23 cellular contexts compared by ENCODE assay signal in the genomic region with DNA sequence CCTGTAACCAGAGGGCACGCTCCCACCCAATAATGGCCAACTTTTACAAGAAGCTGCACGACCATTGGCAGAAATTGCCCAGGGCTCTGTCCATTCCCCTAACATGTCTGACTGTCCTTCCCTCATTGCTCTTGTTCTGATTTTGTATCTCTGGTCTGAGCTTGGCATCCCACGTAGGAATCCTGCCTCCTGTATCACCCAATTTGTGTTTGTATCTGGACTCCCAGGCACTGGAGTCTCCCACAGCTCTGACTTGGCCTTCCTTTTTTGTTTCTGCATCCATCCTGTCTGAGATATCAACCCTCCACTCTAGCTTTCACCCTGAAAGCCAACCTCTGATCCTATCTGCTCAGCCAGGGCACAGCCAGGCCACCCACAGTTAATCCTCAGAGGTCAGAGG.
DNase-seq lines count a peak whose midpoint lies in the region; FAIRE-seq and TF ChIP-seq lines count a peak whose summit lies in the region.
"Had no signal": no experiment of that assay in that cellular context is flagged by ENCODE, and none has a peak within 500 bp of the region (broad histone marks: within the 10 kb centered on the region; RNA-seq: fewer than 3 reads in every experiment).

No MANE protein-coding gene starts in this region.

- H2AK5ac ChIP-seq in H1 (ENCODE audit: low read depth, low read length): no peak overlapping the region

- WGBS in H1 (ENCODE audit: extremely low coverage in 1 of 2, insufficient coverage in 1 of 2, insufficient read length in 1 of 2, insufficient replicate concordance in 2 of 2, low coverage in 1 of 2, low lambda C conversion rate in 2 of 2, missing lambda C conversion rate in 1 of 2), 2 experiments: 94% methylated on average over 3 of the region's 3 CpGs; no CpG with 5 or more reads in 1 of the 2 experiments

- no peaks in the 10 kb centered on the region for H3K79me1 ChIP-seq in H1 (ENCODE audit: low read depth, low read length)

- no peaks in the 10 kb centered on the region for H4K20me1 ChIP-seq in H1 (replicated peaks in 1 of 2; ENCODE audit: control insufficient read depth in 1 of 2, insufficient read depth in 2 of 2, low read length in 2 of 2)
- H4K20me1 ChIP-seq: BLaER1 treated with 17β-estradiol and CSF1 and Interleukin-3, amounts not matched to agents 10 nM and 100 nM had no signal

- H3K79me2 ChIP-seq in H1 (ENCODE audit: control insufficient read depth in 1 of 2, insufficient read depth in 2 of 2, low read length in 2 of 2): no peaks in the 10 kb centered on the region

- no peak for TF ChIP-seq CTCF in H1 (IDR thresholded peaks at IDR 0.05; ENCODE audit: control extremely low read depth in 1 of 3, insufficient read depth in 1 of 3, low read depth in 1 of 3, low read length in 3 of 3)
- TF ChIP-seq CTCF in GM13977 (IDR thresholded peaks at IDR 0.05; ENCODE audit: extremely low read depth, insufficient read depth, missing control alignments): no peak

- no peaks in the 10 kb centered on the region for H3K23me2 ChIP-seq in H1 (ENCODE audit: low read depth, low read length)

- H3K4me3 ChIP-seq in H1 (ENCODE audit: extremely low read depth in 1 of 4, insufficient read depth in 2 of 4, low read depth in 3 of 4, low read length in 4 of 4): no peak overlapping the region
- H3K4me3 ChIP-seq: A549; BLaER1 treated with 17β-estradiol and CSF1 and Interleukin-3, amounts not matched to agents 10 nM and 100 nM; GM12878 had no signal

- H3K36me3 Mint-ChIP-seq in activated CD4-positive, alpha-beta T cell treated with anti-CD3 and anti-CD28 coated beads, Interleukin-2, amount 10 ng/mL, durations not matched to agents 24 days and 14 days (ENCODE audit: low read depth): no peaks in the 10 kb centered on the region
- H3K36me3 Mint-ChIP-seq: CD8-positive, alpha-beta T cell had no signal

- CTCF ChIA-PET in H1 (lab: Charles Lee; ENCODE audit: partially characterized antibody): interaction anchor here (0.9 to 2.4 kb wide), 2 partner anchors 9 to 42 kb away, joined by 3 to 11 read pairs; no protein-coding TSS in a partner anchor

- no peak overlapping the region for H4K5ac ChIP-seq in H1 (ENCODE audit: insufficient read length, low read depth, low read length)

- H4K91ac ChIP-seq in H1 (replicated peaks; ENCODE audit: insufficient read length, low read length): no peak overlapping the region

- H3K27ac ChIP-seq in H1 (ENCODE audit: low read depth, low read length): no peak overlapping the region
- H3K27ac ChIP-seq: 22Rv1; A549; BLaER1 treated with 17β-estradiol and CSF1 and Interleukin-3, amounts not matched to agents 10 nM and 100 nM; C4-2B had no signal

- H2BK20ac ChIP-seq in H1 (ENCODE audit: low read length): no peak overlapping the region

- H3K9ac ChIP-seq in H1 (replicated peaks in 1 of 4; ENCODE audit: extremely low read depth in 1 of 4, low read depth in 3 of 4, low read length in 3 of 4): no peak overlapping the region
- H3K9ac ChIP-seq: BLaER1 treated with 17β-estradiol and CSF1 and Interleukin-3, amounts not matched to agents 10 nM and 100 nM had no signal

- H2BK5ac ChIP-seq in H1 (ENCODE audit: low read depth, low read length): peak overlapping the region; percentile 53; the same call in 1 of the 2 replicates

- no peak overlapping the region for H3K14ac ChIP-seq in H1 (ENCODE audit: insufficient read length)

- FAIRE-seq in H1 (lab: Jason Lieb, UNC): no peak
- FAIRE-seq: A549, GM12878, GM12892, GM19239 had no signal

- H2BK15ac ChIP-seq in H1 (ENCODE audit: low read length): no peak overlapping the region

- no peaks in the 10 kb centered on the region for H3K36me3 ChIP-seq in H1 (ENCODE audit: control insufficient read depth in 2 of 4, insufficient read depth in 4 of 4, low read length in 3 of 4)
- H3K36me3 ChIP-seq: BLaER1 treated with 17β-estradiol and CSF1 and Interleukin-3, amounts not matched to agents 10 nM and 100 nM had no signal

- no peak overlapping the region for H3K18ac ChIP-seq in H1 (ENCODE audit: extremely low read depth, low read length)

- no peak for TF ChIP-seq RAD21 in H1 (IDR thresholded peaks at IDR 0.05 in 1 of 2, conservative IDR thresholded peaks at IDR 0.05 in 1 of 2; ENCODE audit: low read depth in 2 of 2, low read length in 2 of 2)

- no peak overlapping the region for H4K8ac ChIP-seq in H1 (ENCODE audit: extremely low read depth, insufficient read depth, low read length)

- POLR2A ChIA-PET in H1 (lab: Charles Lee; ENCODE audit: partially characterized antibody): no interaction called here

- no peak overlapping the region for H3K23ac ChIP-seq in H1 (ENCODE audit: insufficient read length)

- TF ChIP-seq POLR2A in H1 (IDR thresholded peaks at IDR 0.05; ENCODE audit: control extremely low read depth in 1 of 2, low read depth in 2 of 2, low read length in 2 of 2): no peak

- no peak overlapping the region for H2AFZ ChIP-seq in H1 (ENCODE audit: low read length)

- no peak overlapping the region for H3K4me2 ChIP-seq in H1 (ENCODE audit: insufficient read depth in 1 of 2, low read depth in 2 of 2, low read length in 2 of 2)
- H3K4me2 ChIP-seq: A549; BLaER1 treated with 17β-estradiol and CSF1 and Interleukin-3, amounts not matched to agents 10 nM and 100 nM had no signal

- H2BK120ac ChIP-seq in H1 (replicated peaks; ENCODE audit: low read depth, low read length): no peak overlapping the region

- H3K4ac ChIP-seq in H1 (replicated peaks; ENCODE audit: insufficient read length, low read depth, low read length): no peak overlapping the region

- H3K56ac ChIP-seq in H1 (replicated peaks; ENCODE audit: insufficient read length, low read depth, low read length): no peak overlapping the region

- no peaks in the 10 kb centered on the region for H3K9me3 ChIP-seq in H1 (ENCODE audit: insufficient read depth in 2 of 2, low read depth in 1 of 2, low read length in 1 of 2)
- H3K9me3 ChIP-seq: A549; BLaER1 treated with 17β-estradiol and CSF1 and Interleukin-3, amounts not matched to agents 10 nM and 100 nM; Caco-2 had no signal

- peaks cover 0 to 18% (median 8%) of the 10 kb centered on the region in 4 experiments; a peak in 4 of 7 replicates for H3K4me1 ChIP-seq in H1 (replicated peaks in 1 of 4; ENCODE audit: control insufficient read depth in 3 of 4, insufficient read depth in 4 of 4, low read length in 3 of 4)
- H3K4me1 ChIP-seq: A549; BLaER1 treated with 17β-estradiol and CSF1 and Interleukin-3, amounts not matched to agents 10 nM and 100 nM; Caco-2 had no signal

- H2BK12ac ChIP-seq in H1 (ENCODE audit: low read depth, low read length): no peak overlapping the region

- no peaks in the 10 kb centered on the region for H3K27me3 ChIP-seq in H1 (replicated peaks in 1 of 4; ENCODE audit: control insufficient read depth in 3 of 4, extremely low read depth in 1 of 4, insufficient read depth in 3 of 4, low read length in 3 of 4)
- H3K27me3 ChIP-seq: BLaER1 treated with 17β-estradiol and CSF1 and Interleukin-3, amounts not matched to agents 10 nM and 100 nM had no signal

- H3K4me3 Mint-ChIP-seq in activated CD4-positive, alpha-beta T cell treated with anti-CD3 and anti-CD28 coated beads, Interleukin-2, amount 10 ng/mL, durations not matched to agents 24 days and 14 days: no peak overlapping the region
- H3K4me3 Mint-ChIP-seq: B cell; CD4-positive, alpha-beta T cell; CD8-positive, alpha-beta T cell had no signal

- H3K4me1 Mint-ChIP-seq in activated CD4-positive, alpha-beta T cell treated with anti-CD3 and anti-CD28 coated beads, Interleukin-2, amount 10 ng/mL, durations not matched to agents 24 days and 14 days: no peaks in the 10 kb centered on the region
- H3K4me1 Mint-ChIP-seq: B cell had no signal

- intact Hi-C loops in activated CD4-positive, alpha-beta T cell treated with anti-CD3 and anti-CD28 coated beads, Interleukin-2, amount 10 ng/mL, durations not matched to agents 24 days and 14 days (cut with micrococcal nuclease): no loop called here

- peak; percentile 33 for DNase-seq in activated CD4-positive, alpha-beta T cell treated with anti-CD3 and anti-CD28 coated beads, Interleukin-2, amount 10 ng/mL, durations not matched to agents 24 days and 14 days
- no peak for DNase-seq in activated CD4-positive, alpha-beta T cell treated with anti-CD3 and anti-CD28 coated beads for 48 hours
- no peak for DNase-seq in H1 (ENCODE audit: low read depth in 1 of 2, low spot score in 2 of 2)
- DNase-seq in GM13977 (ENCODE audit: low spot score): no peak
- DNase-seq in cerebellar cortex (ENCODE audit: low spot score): no peak
- DNase-seq: AML-193; Caco-2; Calu3; CD4-positive, alpha-beta T cell; CD8-positive, alpha-beta T cell; DMS53; DMS79; DND-41; EL; GDM1 had no signal

- H3K27ac Mint-ChIP-seq in activated CD4-positive, alpha-beta T cell treated with anti-CD3 and anti-CD28 coated beads, Interleukin-2, amount 10 ng/mL, durations not matched to agents 24 days and 14 days: no peak overlapping the region
- H3K27ac Mint-ChIP-seq: B cell; CD4-positive, alpha-beta T cell; CD8-positive, alpha-beta T cell had no signal

- no peaks in the 10 kb centered on the region for H3K27me3 Mint-ChIP-seq in activated CD4-positive, alpha-beta T cell treated with anti-CD3 and anti-CD28 coated beads, Interleukin-2, amount 10 ng/mL, durations not matched to agents 24 days and 14 days
- H3K27me3 Mint-ChIP-seq: B cell had no signal

- in situ Hi-C loops in GM13977 (cut with MboI; ENCODE audit: low pct_unique_long_range_greater_than_20kb, low sequenced_read_pairs, unreplicated experiment): no loop called here

- TF ChIP-seq EP300 in H1 (IDR thresholded peaks at IDR 0.05; ENCODE audit: borderline replicate concordance in 1 of 2, low read depth in 2 of 2, low read length in 2 of 2): no peak

- H3K9me3 Mint-ChIP-seq in activated CD4-positive, alpha-beta T cell treated with anti-CD3 and anti-CD28 coated beads, Interleukin-2, amount 10 ng/mL, durations not matched to agents 24 days and 14 days: no peaks in the 10 kb centered on the region
- H3K9me3 Mint-ChIP-seq: CD4-positive, alpha-beta T cell; CD8-positive, alpha-beta T cell had no signal

TF ChIP-seq in H1, 55 proteins besides CTCF, POLR2A, EP300 and RAD21:
- no peak for TF ChIP-seq CREB1 (IDR thresholded peaks at IDR 0.05)
